8 cellular contexts compared by ENCODE assay signal in genomic region chr13:97369269-97369893, GRCh38.
DNase-seq lines count a peak whose midpoint lies in the region; ATAC-seq and TF ChIP-seq lines count a peak whose summit lies in the region.

No MANE protein-coding gene starts in this region.

- no peaks in the 10 kb centered on the region for H3K27me3 Mint-ChIP-seq in stimulated activated naive CD8-positive, alpha-beta T cell treated with anti-CD3 and anti-CD28 coated beads, Interleukin-15, amount 100 ng/mL, for 72 hours

- TF ChIP-seq CTCF in fibroblast of villous mesenchyme (IDR thresholded peaks at IDR 0.05; ENCODE audit: insufficient read depth, low read depth, low read length): no peak
- no peak for TF ChIP-seq CTCF in PC-3 (conservative IDR thresholded peaks at IDR 0.05; ENCODE audit: low read depth, low read length)

- H4K20me1 ChIP-seq in PC-3 (ENCODE audit: low read length): no peaks in the 10 kb centered on the region

- peaks cover 19% of the 10 kb centered on the region for H3K4me1 Mint-ChIP-seq in stimulated activated naive CD8-positive, alpha-beta T cell treated with anti-CD3 and anti-CD28 coated beads, Interleukin-15, amount 100 ng/mL, for 72 hours

- no peaks in the 10 kb centered on the region for H3K9me3 Mint-ChIP-seq in stimulated activated naive CD8-positive, alpha-beta T cell treated with anti-CD3 and anti-CD28 coated beads, Interleukin-15, amount 100 ng/mL, for 72 hours

- CTCF ChIA-PET in PC-3 (lab: Charles Lee): interaction anchor here (0.6 kb wide), 1 partner anchor 10 kb away, joined by 3 read pairs; no protein-coding TSS in a partner anchor

- intact Hi-C loops in PC-3 (cut with micrococcal nuclease): no loop called here

- ATAC-seq in HG02571 (IDR thresholded peaks at IDR 0.05; ENCODE audit: unreplicated experiment) (peak; percentile 73), PC-3 (no peak)
- ATAC-seq in stimulated activated naive CD8-positive, alpha-beta T cell treated with anti-CD3 and anti-CD28 coated beads, Interleukin-15, amount 100 ng/mL, for 72 hours: peak; percentile 49

- H3F3A ChIP-seq in PC-3 (ENCODE audit: low read length, unreplicated experiment): no peaks in the 10 kb centered on the region

- no peaks in the 10 kb centered on the region for H3K27me3 ChIP-seq in PC-3 (ENCODE audit: low read length)

- H3K36me3 ChIP-seq in PC-3 (ENCODE audit: low read depth, low read length): no peaks in the 10 kb centered on the region

- no peak overlapping the region for H2AFZ ChIP-seq in PC-3 (ENCODE audit: low read length)

- DNase-seq in NOMO-1 treated with DMSO at 0.1 percent for 48 hours (lab: John Stamatoyannopoulos, UW; ENCODE audit: unreplicated experiment): peak; percentile 9
- DNase-seq in NOMO-1 treated with dmso at 0.1 percent for 144 hours (lab: John Stamatoyannopoulos, UW; ENCODE audit: unreplicated experiment): no peak
- peak; percentile 46 for DNase-seq in OCI-M1 (lab: John Stamatoyannopoulos, UW)
- peak; percentile 55 for DNase-seq in fibroblast of villous mesenchyme (ENCODE audit: low read depth)
- no peak for DNase-seq in stimulated activated naive CD8-positive, alpha-beta T cell treated with anti-CD3 and anti-CD28 coated beads, Interleukin-15, amount 100 ng/mL, for 72 hours
- DNase-seq in PC-3: no peak
- DNase-seq in DMS 273 (lab: John Stamatoyannopoulos, UW; ENCODE audit: unreplicated experiment): no peak

- H3K79me2 ChIP-seq in PC-3 (ENCODE audit: low read length): no peaks in the 10 kb centered on the region

- no peaks in the 10 kb centered on the region for H3K9me3 ChIP-seq in PC-3 (ENCODE audit: low read length)

- H3K9me2 ChIP-seq in PC-3 (replicated peaks; ENCODE audit: low read length): no peaks in the 10 kb centered on the region

- no peak overlapping the region for H3K4me2 ChIP-seq in PC-3 (ENCODE audit: low read length)

- H3K9ac ChIP-seq in PC-3 (ENCODE audit: low read length): no peak overlapping the region

- POLR2A ChIA-PET in PC-3 (lab: Charles Lee; ENCODE audit: unreplicated experiment): no interaction called here

- H3K4me1 ChIP-seq in PC-3 (ENCODE audit: insufficient read depth, low read length): no peaks in the 10 kb centered on the region

- H3K4me3 ChIP-seq in fibroblast of villous mesenchyme (ENCODE audit: low read depth, low read length) (peak overlapping the region; percentile 47), PC-3 (ENCODE audit: low read length) (no peak overlapping the region)

- H3K27ac Mint-ChIP-seq in stimulated activated naive CD8-positive, alpha-beta T cell treated with anti-CD3 and anti-CD28 coated beads, Interleukin-15, amount 100 ng/mL, for 72 hours: peak overlapping the region; percentile 84 to 98

- peak overlapping the region; percentile 76 to 83 for H3K4me3 Mint-ChIP-seq in stimulated activated naive CD8-positive, alpha-beta T cell treated with anti-CD3 and anti-CD28 coated beads, Interleukin-15, amount 100 ng/mL, for 72 hours

- no TSS peak for BruUV-seq in PC-3 (replicated peaks; lab: Mats Ljungman, UMichigan)

- no peak overlapping the region for H3K27ac ChIP-seq in PC-3 (ENCODE audit: low read length)

Comparison
In these comparisons a context has a peak if more than half of its experiments do, and no peak if none do; other contexts are left out.
1. DNase-seq: peak in NOMO-1 treated with DMSO at 0.1 percent for 48 hours (single experiment), OCI-M1 (single experiment) and fibroblast of villous mesenchyme (single experiment); none in NOMO-1 treated with dmso at 0.1 percent for 144 hours (single experiment), stimulated activated naive CD8-positive, alpha-beta T cell treated with anti-CD3 and anti-CD28 coated beads, Interleukin-15, amount 100 ng/mL, for 72 hours (0 of 2), PC-3 (single experiment) and DMS 273 (single experiment).